ENCODE assay signal across 2 cellular contexts in the genomic region with DNA sequence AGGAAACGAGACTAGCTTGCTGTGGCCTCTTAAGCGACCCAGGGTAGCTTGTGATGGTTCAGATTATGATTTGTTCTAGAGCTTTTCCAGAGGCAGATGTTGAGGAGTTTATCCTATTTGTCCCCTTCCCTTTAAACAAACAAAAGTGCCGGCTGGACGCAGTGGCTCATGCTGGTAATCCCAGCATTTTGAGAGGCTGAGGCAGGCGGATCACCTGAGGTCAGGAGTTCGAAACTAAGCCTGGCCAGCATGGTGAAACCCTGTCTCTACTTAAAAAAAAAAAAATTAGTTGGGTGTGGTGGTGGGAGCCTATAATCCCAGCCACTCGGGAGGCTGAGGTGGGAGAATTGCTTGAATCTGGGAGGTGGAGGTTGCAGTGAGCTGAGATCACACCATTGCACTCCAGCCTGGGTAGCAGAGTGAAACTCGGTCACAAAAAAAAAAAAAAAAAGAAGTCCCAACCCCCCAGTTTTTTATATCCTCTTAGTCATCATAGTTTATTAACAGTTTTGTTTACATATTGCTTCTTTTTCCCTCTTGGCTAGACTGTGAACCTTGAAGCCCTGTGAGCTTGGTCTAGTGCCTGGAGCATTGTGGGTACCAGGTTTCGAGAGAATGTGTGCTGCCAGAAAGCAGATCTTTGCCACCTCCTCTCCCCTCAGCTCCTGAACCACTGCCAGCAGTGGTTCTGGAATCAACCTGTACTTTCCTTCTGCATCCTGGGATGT.
TF ChIP-seq lines count a peak whose summit lies in the region.

No MANE protein-coding gene starts in this region.

TF ChIP-seq in H1, 55 proteins besides CTCF, POLR2A, EP300 and RAD21:
- TF ChIP-seq ZNF274 (IDR thresholded peaks at IDR 0.05; ENCODE audit: borderline replicate concordance, extremely low read depth, low read length) (no peak), JUND (IDR thresholded peaks at IDR 0.05; ENCODE audit: low read length) (no peak), BCL11A (IDR thresholded peaks at IDR 0.05; ENCODE audit: low read depth in 2 of 2, low read length in 2 of 2) (no peak), HDAC2 (IDR thresholded peaks at IDR 0.05; ENCODE audit: borderline replicate concordance in 1 of 2, low read depth in 2 of 2, low read length in 2 of 2) (no peak), RBBP5 (IDR thresholded peaks at IDR 0.05; ENCODE audit: borderline replicate concordance, low read depth, low read length) (no peak)

TF ChIP-seq in GM12891, 5 proteins besides CTCF, POLR2A, EP300 and RAD21:
- no peak for TF ChIP-seq SPI1 (IDR thresholded peaks at IDR 0.05; ENCODE audit: low read depth, low read length)
- TF ChIP-seq POLR2AphosphoS5 (IDR thresholded peaks at IDR 0.05; ENCODE audit: low read depth, low read length) = no peak
- no peak for TF ChIP-seq PAX5 (IDR thresholded peaks at IDR 0.05; ENCODE audit: insufficient read depth, low read length, severe bottlenecking)
- TF ChIP-seq TAF1 (IDR thresholded peaks at IDR 0.05; ENCODE audit: low read depth, low read length) = no peak
- TF ChIP-seq POU2F2 (IDR thresholded peaks at IDR 0.05; ENCODE audit: low read depth, low read length) = no peak
